16 cellular contexts compared by ENCODE assay signal in genomic region chr2:70934981-70935380, GRCh38. TPM values are rescaled to one million over a fixed set of nuclear protein-coding genes. Genes with fewer than 3 reads are reported as not detected.
A peak's percentile ranks its signal among the peaks of the same experiment; 100 is the strongest.
DNase-seq lines count a peak whose midpoint lies in the region; FAIRE-seq and TF ChIP-seq lines count a peak whose summit lies in the region.
"Had no signal": no experiment of that assay in that cellular context is flagged by ENCODE, and none has a peak within 500 bp of the region (broad histone marks: within the 10 kb centered on the region; RNA-seq: fewer than 3 reads in every experiment).

No MANE protein-coding gene starts in this region.

- no peaks in the 10 kb centered on the region for H3K27me3 ChIP-seq in Caco-2 (replicated peaks; ENCODE audit: control insufficient read depth, insufficient read depth, low read length)

- H3K9me3 ChIP-seq in Caco-2 (no peaks in the 10 kb centered on the region), kidney (ENCODE audit: control insufficient read depth in 1 of 2, low read length in 2 of 2) (no peaks in the 10 kb centered on the region)
- H3K9me3 ChIP-seq: HAP-1 had no signal

- CTCF ChIA-PET in activated CD4-positive, alpha-beta T cell treated with anti-CD3 and anti-CD28 coated beads, Interleukin-2, amount 10 ng/mL, durations not matched to agents 7 days and 5 days (lab: Charles Lee), result interaction anchor here (1.6 kb wide), 1 partner anchor 14 kb away, joined by 3 read pairs; no protein-coding TSS in a partner anchor
- CTCF ChIA-PET in Caco-2 (lab: Charles Lee), result interaction anchor here (1.4 to 2.9 kb wide), 2 partner anchors 13 to 14 kb away, joined by 3 to 22 read pairs; no protein-coding TSS in a partner anchor
- CTCF ChIA-PET in activated naive CD4-positive, alpha-beta T cell treated with anti-CD3 and anti-CD28 coated beads for 36 hours (lab: Charles Lee), result interaction anchor here (1.4 to 3.4 kb wide), 2 partner anchors 12 to 15 kb away, joined by 3 to 24 read pairs; no protein-coding TSS in a partner anchor

- H3K4me1 Mint-ChIP-seq in activated CD4-positive, alpha-beta T cell treated with anti-CD3 and anti-CD28 coated beads, Interleukin-2, amount 10 ng/mL, durations not matched to agents 7 days and 5 days, result no peaks in the 10 kb centered on the region
- no peaks in the 10 kb centered on the region for H3K4me1 Mint-ChIP-seq in activated CD4-positive, alpha-beta T cell treated with anti-CD3 and anti-CD28 coated beads, Interleukin-2, amount 10 ng/mL, durations not matched to agents 24 days and 14 days
- H3K4me1 Mint-ChIP-seq in Caco-2 (ENCODE audit: low read depth, unreplicated experiment), result peaks cover 9% of the 10 kb centered on the region
- H3K4me1 Mint-ChIP-seq in activated naive CD4-positive, alpha-beta T cell treated with anti-CD3 and anti-CD28 coated beads for 36 hours (ENCODE audit: low read depth), result no peaks in the 10 kb centered on the region

- intact Hi-C loops in activated CD4-positive, alpha-beta T cell treated with anti-CD3 and anti-CD28 coated beads, Interleukin-2, amount 10 ng/mL, durations not matched to agents 24 days and 14 days (cut with micrococcal nuclease), result no loop called here
- intact Hi-C loops in Caco-2 (cut with micrococcal nuclease; ENCODE audit: unreplicated experiment) (no loop called here), kidney (cut with DNase I) (no loop called here)
- intact Hi-C loops in activated naive CD4-positive, alpha-beta T cell treated with anti-CD3 and anti-CD28 coated beads for 36 hours (cut with micrococcal nuclease), result no loop called here

- H3K4me3 ChIP-seq in Caco-2 (ENCODE audit: low read depth, low read length), result no peak overlapping the region
- H3K4me3 ChIP-seq in kidney (ENCODE audit: low read length in 2 of 2), result no peak overlapping the region
- H3K4me3 ChIP-seq: HAP-1 had no signal

- POLR2A ChIA-PET in activated CD4-positive, alpha-beta T cell treated with anti-CD3 and anti-CD28 coated beads, Interleukin-2, amount 10 ng/mL, durations not matched to agents 7 days and 5 days (lab: Charles Lee), result no interaction called here
- POLR2A ChIA-PET in Caco-2 (lab: Charles Lee), result no interaction called here

- DNase-seq in activated CD4-positive, alpha-beta T cell treated with anti-CD3 and anti-CD28 coated beads, Interleukin-2, amount 10 ng/mL, durations not matched to agents 7 days and 5 days, result peak; percentile 3
- DNase-seq in activated CD4-positive, alpha-beta T cell treated with anti-CD3 and anti-CD28 coated beads, Interleukin-2, amount 10 ng/mL, durations not matched to agents 24 days and 14 days, result no peak
- no peak for DNase-seq in Caco-2
- no peak for DNase-seq in kidney
- peak; percentile 20 for DNase-seq in retina
- DNase-seq in glomerular visceral epithelial cell (ENCODE audit: extremely low spot score), result no peak
- DNase-seq in AML-193 (lab: John Stamatoyannopoulos, UW), result no peak
- no peak for DNase-seq in activated naive CD4-positive, alpha-beta T cell treated with anti-CD3 and anti-CD28 coated beads for 36 hours
- DNase-seq: DND-41, NCI-H2171 had no signal

- H3K9ac ChIP-seq in kidney (ENCODE audit: low read length in 2 of 2), result no peak overlapping the region
- H3K9ac ChIP-seq: KMS-11 had no signal

- H3K4me3 Mint-ChIP-seq in activated CD4-positive, alpha-beta T cell treated with anti-CD3 and anti-CD28 coated beads, Interleukin-2, amount 10 ng/mL, durations not matched to agents 7 days and 5 days, result no peak overlapping the region
- no peak overlapping the region for H3K4me3 Mint-ChIP-seq in activated CD4-positive, alpha-beta T cell treated with anti-CD3 and anti-CD28 coated beads, Interleukin-2, amount 10 ng/mL, durations not matched to agents 24 days and 14 days
- peak overlapping the region; percentile 4 for H3K4me3 Mint-ChIP-seq in Caco-2 (ENCODE audit: unreplicated experiment)
- no peak overlapping the region for H3K4me3 Mint-ChIP-seq in activated naive CD4-positive, alpha-beta T cell treated with anti-CD3 and anti-CD28 coated beads for 36 hours
- H3K4me3 Mint-ChIP-seq: CD14-positive monocyte had no signal

- no peak for FAIRE-seq in kidney (lab: Jason Lieb, UNC)

- H3K36me3 Mint-ChIP-seq in activated CD4-positive, alpha-beta T cell treated with anti-CD3 and anti-CD28 coated beads, Interleukin-2, amount 10 ng/mL, durations not matched to agents 7 days and 5 days (ENCODE audit: low read depth), result no peaks in the 10 kb centered on the region
- H3K36me3 Mint-ChIP-seq in activated CD4-positive, alpha-beta T cell treated with anti-CD3 and anti-CD28 coated beads, Interleukin-2, amount 10 ng/mL, durations not matched to agents 24 days and 14 days (ENCODE audit: low read depth), result no peaks in the 10 kb centered on the region
- H3K36me3 Mint-ChIP-seq in Caco-2 (ENCODE audit: insufficient read depth, unreplicated experiment), result no peaks in the 10 kb centered on the region
- no peaks in the 10 kb centered on the region for H3K36me3 Mint-ChIP-seq in activated naive CD4-positive, alpha-beta T cell treated with anti-CD3 and anti-CD28 coated beads for 36 hours (ENCODE audit: low read depth)
- H3K36me3 Mint-ChIP-seq: CD14-positive monocyte had no signal

- H3K27me3 Mint-ChIP-seq in activated CD4-positive, alpha-beta T cell treated with anti-CD3 and anti-CD28 coated beads, Interleukin-2, amount 10 ng/mL, durations not matched to agents 7 days and 5 days, result peaks cover 12% of the 10 kb centered on the region
- H3K27me3 Mint-ChIP-seq in activated CD4-positive, alpha-beta T cell treated with anti-CD3 and anti-CD28 coated beads, Interleukin-2, amount 10 ng/mL, durations not matched to agents 24 days and 14 days, result peaks cover 10% of the 10 kb centered on the region
- no peaks in the 10 kb centered on the region for H3K27me3 Mint-ChIP-seq in Caco-2 (ENCODE audit: insufficient read depth, unreplicated experiment)
- peaks cover 4% of the 10 kb centered on the region for H3K27me3 Mint-ChIP-seq in activated naive CD4-positive, alpha-beta T cell treated with anti-CD3 and anti-CD28 coated beads for 36 hours (ENCODE audit: low read depth)

- H3K4me1 ChIP-seq in Caco-2 (peaks cover 28% of the 10 kb centered on the region), kidney (ENCODE audit: control insufficient read depth in 1 of 2, insufficient read depth in 1 of 2, low read depth in 1 of 2, low read length in 2 of 2) (peaks cover 0 to 4% of the 10 kb centered on the region in 2 donors)
- H3K4me1 ChIP-seq: HAP-1 had no signal

- H3K9me3 Mint-ChIP-seq in activated CD4-positive, alpha-beta T cell treated with anti-CD3 and anti-CD28 coated beads, Interleukin-2, amount 10 ng/mL, durations not matched to agents 7 days and 5 days, result no peaks in the 10 kb centered on the region
- no peaks in the 10 kb centered on the region for H3K9me3 Mint-ChIP-seq in activated CD4-positive, alpha-beta T cell treated with anti-CD3 and anti-CD28 coated beads, Interleukin-2, amount 10 ng/mL, durations not matched to agents 24 days and 14 days
- H3K9me3 Mint-ChIP-seq in Caco-2 (ENCODE audit: unreplicated experiment), result no peaks in the 10 kb centered on the region
- no peaks in the 10 kb centered on the region for H3K9me3 Mint-ChIP-seq in activated naive CD4-positive, alpha-beta T cell treated with anti-CD3 and anti-CD28 coated beads for 36 hours

- BruUV-seq in Caco-2 (replicated peaks; lab: Mats Ljungman, UMichigan), result no TSS peak

- no peak for TF ChIP-seq CTCF in Caco-2 (IDR thresholded peaks at IDR 0.05; ENCODE audit: insufficient read depth in 1 of 2, low read depth in 1 of 2, low read length in 1 of 2, severe bottlenecking in 1 of 2, unreplicated experiment in 1 of 2)
- no peak for TF ChIP-seq CTCF in kidney (IDR thresholded peaks at IDR 0.05; ENCODE audit: borderline replicate concordance, extremely low read depth, insufficient read depth)

- no peak overlapping the region for H3K27ac Mint-ChIP-seq in activated CD4-positive, alpha-beta T cell treated with anti-CD3 and anti-CD28 coated beads, Interleukin-2, amount 10 ng/mL, durations not matched to agents 7 days and 5 days
- no peak overlapping the region for H3K27ac Mint-ChIP-seq in activated CD4-positive, alpha-beta T cell treated with anti-CD3 and anti-CD28 coated beads, Interleukin-2, amount 10 ng/mL, durations not matched to agents 24 days and 14 days
- peak overlapping the region; percentile 46 for H3K27ac Mint-ChIP-seq in Caco-2 (ENCODE audit: unreplicated experiment)
- no peak overlapping the region for H3K27ac Mint-ChIP-seq in activated naive CD4-positive, alpha-beta T cell treated with anti-CD3 and anti-CD28 coated beads for 36 hours
- H3K27ac Mint-ChIP-seq: CD14-positive monocyte had no signal

- H3K36me3 ChIP-seq in Caco-2 (ENCODE audit: control insufficient read depth, insufficient read depth, low read length) (no peaks in the 10 kb centered on the region; the same call in 1 of the 2 replicates), kidney (ENCODE audit: control insufficient read depth in 1 of 2, insufficient read depth in 2 of 2, low read length in 2 of 2) (no peaks in the 10 kb centered on the region)
- H3K36me3 ChIP-seq: HAP-1 had no signal

- peak overlapping the region; percentile 63 to 76 for H3K27ac ChIP-seq in kidney (ENCODE audit: low read depth in 2 of 2, low read length in 2 of 2)
- H3K27ac ChIP-seq: 22Rv1, HL-60, KMS-11 had no signal

RNA-seq across cellular contexts. Expression of gene ATP6V1B1, which starts 0.7 kb away (rescaled TPM):
- not detected for total RNA-seq in activated CD4-positive, alpha-beta T cell treated with anti-CD3 and anti-CD28 coated beads, Interleukin-2, amount 10 ng/mL, durations not matched to agents 7 days and 5 days
- not detected in 2 replicates for total RNA-seq in activated CD4-positive, alpha-beta T cell treated with anti-CD3 and anti-CD28 coated beads, Interleukin-2, amount 10 ng/mL, durations not matched to agents 24 days and 14 days
- total RNA-seq in Caco-2 (2022) (2.6 and 4.0 TPM in 2 replicates), kidney (37.9 TPM)
- 400 TPM for polyA plus RNA-seq in kidney (ENCODE audit: insufficient read depth, low read depth, low replicate concordance)
- total RNA-seq in activated naive CD4-positive, alpha-beta T cell treated with anti-CD3 and anti-CD28 coated beads for 36 hours, result not detected
- total RNA-seq: HT1080 had no signal
- polyA plus RNA-seq: CD14-positive monocyte had no signal

RNA-seq across cellular contexts. Expression of gene VAX2, which starts 34.6 kb away (rescaled TPM):
- total RNA-seq in activated CD4-positive, alpha-beta T cell treated with anti-CD3 and anti-CD28 coated beads, Interleukin-2, amount 10 ng/mL, durations not matched to agents 7 days and 5 days, result not detected
- total RNA-seq in activated CD4-positive, alpha-beta T cell treated with anti-CD3 and anti-CD28 coated beads, Interleukin-2, amount 10 ng/mL, durations not matched to agents 24 days and 14 days, result not detected in 2 replicates
- total RNA-seq in Caco-2 (2022), result 0.61 TPM in 1 of 2 replicates, not detected in the other
- 2.6 TPM for total RNA-seq in kidney
- 0.71 TPM for polyA plus RNA-seq in kidney (ENCODE audit: insufficient read depth, low read depth, low replicate concordance)
- total RNA-seq in activated naive CD4-positive, alpha-beta T cell treated with anti-CD3 and anti-CD28 coated beads for 36 hours, result not detected
- total RNA-seq: HT1080 had no signal
- polyA plus RNA-seq: CD14-positive monocyte had no signal

RNA-seq across cellular contexts. Expression of gene ANKRD53, which starts 43.4 kb away (rescaled TPM):
- total RNA-seq in activated CD4-positive, alpha-beta T cell treated with anti-CD3 and anti-CD28 coated beads, Interleukin-2, amount 10 ng/mL, durations not matched to agents 7 days and 5 days, result under 1 TPM in 1 of 2 experiments, not detected in 1; 0.50 TPM
- not detected in 2 replicates for total RNA-seq in activated CD4-positive, alpha-beta T cell treated with anti-CD3 and anti-CD28 coated beads, Interleukin-2, amount 10 ng/mL, durations not matched to agents 24 days and 14 days
- 0.16 and 0.28 TPM in 2 replicates for total RNA-seq in Caco-2 (2022)
- total RNA-seq in kidney, result 1.3 TPM
- 2.1 TPM for polyA plus RNA-seq in kidney (ENCODE audit: insufficient read depth, low read depth, low replicate concordance)
- total RNA-seq in activated naive CD4-positive, alpha-beta T cell treated with anti-CD3 and anti-CD28 coated beads for 36 hours, result under 1 TPM in 1 of 2 experiments, not detected in 1; 0.24 TPM
- polyA plus RNA-seq: CD14-positive monocyte had no signal

RNA-seq across cellular contexts. Expression of gene TEX261, which starts 59.7 kb away (rescaled TPM):
- 10 to 100 TPM; 58.2 to 69.0 TPM for total RNA-seq in activated CD4-positive, alpha-beta T cell treated with anti-CD3 and anti-CD28 coated beads, Interleukin-2, amount 10 ng/mL, durations not matched to agents 7 days and 5 days
- 81.7 and 88.8 TPM in 2 replicates for total RNA-seq in activated CD4-positive, alpha-beta T cell treated with anti-CD3 and anti-CD28 coated beads, Interleukin-2, amount 10 ng/mL, durations not matched to agents 24 days and 14 days
- total RNA-seq in Caco-2 (2022) (64.1 and 70.0 TPM in 2 replicates), kidney (56.1 TPM)
- polyA plus RNA-seq in kidney (ENCODE audit: insufficient read depth, low read depth, low replicate concordance), result 35.9 TPM
- total RNA-seq in activated naive CD4-positive, alpha-beta T cell treated with anti-CD3 and anti-CD28 coated beads for 36 hours, result 10 to 100 TPM; 17.8 to 18.7 TPM

Comparison
In these comparisons a context has a peak if more than half of its experiments do, and no peak if none do; other contexts are left out.
1. DNase-seq: peak in activated CD4-positive, alpha-beta T cell treated with anti-CD3 and anti-CD28 coated beads, Interleukin-2, amount 10 ng/mL, durations not matched to agents 7 days and 5 days (single experiment) and retina (single experiment); none in activated CD4-positive, alpha-beta T cell treated with anti-CD3 and anti-CD28 coated beads, Interleukin-2, amount 10 ng/mL, durations not matched to agents 24 days and 14 days (single experiment), Caco-2 (0 of 2), kidney (single experiment), glomerular visceral epithelial cell (single experiment), AML-193 (0 of 2) and activated naive CD4-positive, alpha-beta T cell treated with anti-CD3 and anti-CD28 coated beads for 36 hours (single experiment).